10 cellular contexts compared by ENCODE assay signal in genomic region chr6:34953084-34954025, GRCh38.
DNase-seq lines count a peak whose midpoint lies in the region; ATAC-seq and TF ChIP-seq lines count a peak whose summit lies in the region.
"Had no signal": no experiment of that assay in that cellular context is flagged by ENCODE, and none has a peak within 500 bp of the region (broad histone marks: within the 10 kb centered on the region; RNA-seq: fewer than 3 reads in every experiment).

No MANE protein-coding gene starts in this region.

- H3K27me3 Mint-ChIP-seq in immature natural killer cell (ENCODE audit: low read depth in 3 of 3) = peaks cover 0 to 1% (median 0%) of the 10 kb centered on the region in 3 donors

- TF ChIP-seq CTCF in choroid plexus epithelial cell (conservative IDR thresholded peaks at IDR 0.05; ENCODE audit: low read depth, low read length) = no peak

- H3K4me3 Mint-ChIP-seq in immature natural killer cell = no peak overlapping the region
- H3K4me3 Mint-ChIP-seq: activated T-cell treated with anti-CD3 and anti-CD28 coated beads, Interleukin-2, amount 50 U/mL, for 4 hours had no signal

- no peak for ATAC-seq in HG03460 (IDR thresholded peaks at IDR 0.05; ENCODE audit: unreplicated experiment)
- ATAC-seq: activated T-cell treated with anti-CD3 and anti-CD28 coated beads, Interleukin-2, amount 50 U/mL, for 4 hours had no signal

- no peaks in the 10 kb centered on the region for H3K36me3 Mint-ChIP-seq in immature natural killer cell

- peak overlapping the region in 1 of 6 donors; percentile 6 for H3K27ac Mint-ChIP-seq in immature natural killer cell

- DNase-seq in EH (ENCODE audit: low read depth) = peak; percentile 61
- DNase-seq in NCI-H2196 treated with DMSO at 0.1 percent for 48 hours (lab: John Stamatoyannopoulos, UW; ENCODE audit: unreplicated experiment) = peak; percentile 7
- DNase-seq in choroid plexus epithelial cell (ENCODE audit: low read depth) = peak; percentile 71
- peak; percentile 25 for DNase-seq in myocyte (ENCODE audit: low read depth)
- no peak for DNase-seq in nucleus accumbens (lab: John Stamatoyannopoulos, UW)
- no peak for DNase-seq in Kasumi-1 (lab: John Stamatoyannopoulos, UW)
- no peak for DNase-seq in immature natural killer cell
- DNase-seq: activated T-cell treated with anti-CD3 and anti-CD28 coated beads, Interleukin-2, amount 50 U/mL, for 4 hours; stimulated activated CD4-positive, alpha-beta T cell treated with anti-CD3 and anti-CD28 coated beads, Interleukin-2, amount 100 ng/mL, for 48 hours had no signal

- no peaks in the 10 kb centered on the region for H3K4me1 Mint-ChIP-seq in immature natural killer cell

- H3K4me3 ChIP-seq in choroid plexus epithelial cell (ENCODE audit: low read depth, low read length) = no peak overlapping the region

- H3K9me3 Mint-ChIP-seq in immature natural killer cell = no peaks in the 10 kb centered on the region
- H3K9me3 Mint-ChIP-seq: activated T-cell treated with anti-CD3 and anti-CD28 coated beads, Interleukin-2, amount 50 U/mL, for 4 hours had no signal

Comparison
In these comparisons a context has a peak if more than half of its experiments do, and no peak if none do; other contexts are left out.
1. DNase-seq: peak in EH (single experiment), NCI-H2196 treated with DMSO at 0.1 percent for 48 hours (single experiment), choroid plexus epithelial cell (single experiment) and myocyte (single experiment); none in nucleus accumbens (0 of 56), Kasumi-1 (0 of 2) and immature natural killer cell (0 of 3).